ENCODE assay signal across 15 cellular contexts in the genomic region with DNA sequence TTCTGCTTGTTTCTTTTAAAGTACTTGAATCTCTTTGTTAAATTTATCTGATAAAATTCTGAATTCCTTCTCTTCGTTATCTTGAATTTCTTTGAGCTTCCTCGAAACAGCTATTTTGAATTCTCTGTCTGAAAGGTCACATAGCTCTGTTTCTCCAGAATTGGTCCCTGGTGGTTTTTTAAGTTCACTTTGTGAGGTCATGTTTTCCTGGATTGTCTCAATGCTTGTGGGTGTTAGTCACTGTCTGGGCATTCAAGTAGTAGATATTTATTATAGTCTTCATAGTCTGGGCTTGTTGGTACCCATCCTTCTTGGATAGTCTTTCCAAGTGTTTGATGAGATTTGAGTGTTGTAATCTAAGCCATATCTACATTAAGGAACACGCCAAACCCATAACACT.
DNase-seq lines count a peak whose midpoint lies in the region; ATAC-seq, FAIRE-seq and TF ChIP-seq lines count a peak whose summit lies in the region.
"Had no signal": no experiment of that assay in that cellular context is flagged by ENCODE, and none has a peak within 500 bp of the region (broad histone marks: within the 10 kb centered on the region; RNA-seq: fewer than 3 reads in every experiment).

No MANE protein-coding gene starts in this region.

- no peak overlapping the region for H3K23ac ChIP-seq in IMR-90 (ENCODE audit: low read depth, low read length)

- H2AK9ac ChIP-seq in IMR-90 (replicated peaks; ENCODE audit: low read depth, low read length, poor library complexity): no peak overlapping the region

- H3K9me3 ChIP-seq in IMR-90 (ENCODE audit: control insufficient read depth, insufficient read depth, low read length): peaks cover 9% of the 10 kb centered on the region

- ATAC-seq in IMR-90 (ENCODE audit: low read depth): peak; percentile 42
- ATAC-seq in GM21390 (IDR thresholded peaks at IDR 0.05; ENCODE audit: unreplicated experiment): no peak
- ATAC-seq in HG03045 (IDR thresholded peaks at IDR 0.05; ENCODE audit: unreplicated experiment): no peak
- ATAC-seq: activated CD8-positive, alpha-beta memory T cell treated with anti-CD3 and anti-CD28 coated beads, Interleukin-2, amount 10 ng/mL, durations not matched to agents 7 days and 5 days; activated naive CD8-positive, alpha-beta T cell treated with anti-CD3 and anti-CD28 coated beads, Interleukin-2, amount 50 U/mL, for 24 hours; natural killer cell had no signal

- H2BK15ac ChIP-seq in IMR-90 (ENCODE audit: low read depth, low read length): no peak overlapping the region

- H3K4me3 ChIP-seq in AG04449 (ENCODE audit: low read depth, low read length) (no peak overlapping the region), IMR-90 (ENCODE audit: insufficient read depth, low read depth, low read length) (no peak overlapping the region), bronchial epithelial cell (ENCODE audit: low read depth, low read length) (no peak overlapping the region)
- H3K4me3 ChIP-seq: upper lobe of left lung had no signal

- no peak for FAIRE-seq in bronchial epithelial cell (lab: Jason Lieb, UNC)
- FAIRE-seq: TTC549 had no signal

- dilution Hi-C loops in IMR-90 (cut with HindIII; ENCODE audit: low sequenced_read_pairs, unreplicated experiment): no loop called here

- H2BK5ac ChIP-seq in IMR-90 (ENCODE audit: low read depth, low read length, poor library complexity, severe bottlenecking): no peak overlapping the region

- no peak overlapping the region for H3K9ac ChIP-seq in IMR-90 (ENCODE audit: low read depth, low read length)

- H2BK120ac ChIP-seq in IMR-90 (ENCODE audit: low read depth, low read length): peak overlapping the region; percentile 20; the same call in 1 of the 2 replicates

- H3K9me1 ChIP-seq in IMR-90 (ENCODE audit: insufficient read depth, low read length): no peaks in the 10 kb centered on the region

- H2AK5ac ChIP-seq in IMR-90 (ENCODE audit: low read depth, low read length): no peak overlapping the region

- no peaks in the 10 kb centered on the region for H3K4me1 ChIP-seq in IMR-90 (ENCODE audit: control insufficient read depth, insufficient read depth, low read length)

- H4K20me1 ChIP-seq in IMR-90 (ENCODE audit: insufficient read depth, low read length): no peaks in the 10 kb centered on the region

- no peak overlapping the region for H3K4me2 ChIP-seq in IMR-90 (ENCODE audit: low read depth, low read length)

- no peak overlapping the region for H4K5ac ChIP-seq in IMR-90 (ENCODE audit: low read depth, low read length)

- H4K91ac ChIP-seq in IMR-90 (ENCODE audit: insufficient read depth, low read depth, low read length): no peak overlapping the region

- H3K27ac ChIP-seq in IMR-90 (ENCODE audit: insufficient read depth, low read length): no peak overlapping the region
- H3K27ac ChIP-seq: upper lobe of left lung had no signal

- H4K8ac ChIP-seq in IMR-90 (ENCODE audit: low read depth in 2 of 2, low read length in 2 of 2): no peak overlapping the region

- DNase-seq in AG04449 (ENCODE audit: low read depth, low spot score) (peak; percentile 56), IMR-90 (peak; percentile 75), bronchial epithelial cell (ENCODE audit: low read depth) (peak; percentile 99), kidney glomerular epithelial cell (lab: John Stamatoyannopoulos, UW) (peak; percentile 75), activated gamma-delta T cell (lab: John Stamatoyannopoulos, UW) (no peak), NCI-H187 treated with DMSO at 0.1 percent for 48 hours (lab: John Stamatoyannopoulos, UW) (no peak)
- DNase-seq: activated CD8-positive, alpha-beta memory T cell treated with anti-CD3 and anti-CD28 coated beads, Interleukin-2, amount 10 ng/mL, durations not matched to agents 7 days and 5 days; activated naive CD8-positive, alpha-beta T cell treated with anti-CD3 and anti-CD28 coated beads, Interleukin-2, amount 50 U/mL, for 24 hours; erythroblast; natural killer cell; RPMI8226; upper lobe of left lung had no signal

- TF ChIP-seq POLR2A in IMR-90 (IDR thresholded peaks at IDR 0.05; ENCODE audit: low read depth, low read length): no peak

- TF ChIP-seq CTCF in AG04449 (IDR thresholded peaks at IDR 0.05; ENCODE audit: insufficient read depth, low read length, missing control alignments) (no peak), IMR-90 (conservative IDR thresholded peaks at IDR 0.05; ENCODE audit: low read depth, low read length) (no peak), bronchial epithelial cell (IDR thresholded peaks at IDR 0.05; ENCODE audit: insufficient read depth, low read length, severe bottlenecking) (no peak)

- H3K36me3 ChIP-seq in IMR-90 (ENCODE audit: control insufficient read depth, insufficient read depth, low read length) (no peaks in the 10 kb centered on the region), bronchial epithelial cell (ENCODE audit: control insufficient read depth, insufficient read depth, low read length) (no peaks in the 10 kb centered on the region)
- H3K36me3 ChIP-seq: upper lobe of left lung had no signal

- no peak overlapping the region for H2BK20ac ChIP-seq in IMR-90 (ENCODE audit: low read depth, low read length)

- intact Hi-C loops in IMR-90 (cut with micrococcal nuclease): no loop called here

- no CpG with 5 or more reads among the region's 3 CpGs for WGBS in IMR-90 (ENCODE audit: extremely low coverage in 2 of 2, insufficient read length in 1 of 2), 2 experiments

- TF ChIP-seq RAD21 in IMR-90 (IDR thresholded peaks at IDR 0.05; ENCODE audit: low read length): no peak

- BruUV-seq in IMR-90 (replicated peaks; lab: Mats Ljungman, UMichigan): no TSS peak

- no peak overlapping the region for H2AFZ ChIP-seq in IMR-90 (replicated peaks; ENCODE audit: low read length, poor library complexity)

- H3K79me1 ChIP-seq in IMR-90 (ENCODE audit: low read depth in 1 of 2, low read length in 2 of 2): no peaks in the 10 kb centered on the region

- H3K27me3 ChIP-seq in IMR-90 (ENCODE audit: control insufficient read depth, insufficient read depth, low read length): no peaks in the 10 kb centered on the region
- H3K27me3 ChIP-seq in bronchial epithelial cell (ENCODE audit: control insufficient read depth, insufficient read depth, low read length): no peaks in the 10 kb centered on the region
- H3K27me3 ChIP-seq: upper lobe of left lung had no signal

- no peak overlapping the region; the same call in 1 of the 2 replicates for H3K18ac ChIP-seq in IMR-90 (ENCODE audit: low read depth, low read length)

- no peak overlapping the region for H3K14ac ChIP-seq in IMR-90 (replicated peaks; ENCODE audit: low read depth, low read length)

- no peak overlapping the region for H3K56ac ChIP-seq in IMR-90 (ENCODE audit: extremely low read depth, insufficient read depth, low read length)

- no peak overlapping the region for H3K4ac ChIP-seq in IMR-90 (ENCODE audit: low read depth, low read length)

- POLR2A ChIA-PET in AG04449 (lab: Yijun Ruan, JAX) (interaction anchor here (0.6 to 0.7 kb wide), 2 partner anchors 156 to 419 kb away, joined by 3 read pairs; no protein-coding TSS in a partner anchor), IMR-90 (lab: Charles Lee; ENCODE audit: unreplicated experiment) (no interaction called here)

- CTCF ChIA-PET in AG04449 (lab: Yijun Ruan, JAX) (interaction anchor here (1.0 kb wide), 1 partner anchor 54 kb away, joined by 3 read pairs; no protein-coding TSS in a partner anchor), IMR-90 (lab: Yijun Ruan, JAX) (interaction anchor here (0.6 kb wide), 1 partner anchor 616 kb away, joined by 3 read pairs; no protein-coding TSS in a partner anchor)

- in situ Hi-C loops in IMR-90 (cut with MboI; ENCODE audit: low sequenced_read_pairs): no loop called here

TF ChIP-seq in IMR-90, 13 proteins besides CTCF, POLR2A, EP300 and RAD21:
- TF ChIP-seq MXI1 (IDR thresholded peaks at IDR 0.05; ENCODE audit: borderline replicate concordance, low read depth, low read length): no peak
- TF ChIP-seq CEBPB (IDR thresholded peaks at IDR 0.05; ENCODE audit: low read depth, low read length): no peak
- TF ChIP-seq NFE2L2 (IDR thresholded peaks at IDR 0.05; ENCODE audit: low read depth, low read length): no peak

Comparison
In these comparisons a context has a peak if more than half of its experiments do, and no peak if none do; other contexts are left out.
1. DNase-seq: peak in AG04449 (single experiment), IMR-90 (single experiment), bronchial epithelial cell (single experiment) and kidney glomerular epithelial cell (single experiment); none in activated gamma-delta T cell (single experiment) and NCI-H187 treated with DMSO at 0.1 percent for 48 hours (single experiment).